Comparison of ENCODE assay signal across 17 cellular contexts in genomic region chr2:173823540-173823939, GRCh38.
"Had no signal": no experiment of that assay in that cellular context is flagged by ENCODE, and none has a peak within 500 bp of the region (broad histone marks: within the 10 kb centered on the region; RNA-seq: fewer than 3 reads in every experiment).

No MANE protein-coding gene starts in this region.

- DNase-seq: dermis blood vessel endothelial cell; foreskin keratinocyte; immature natural killer cell; left ventricle myocardium inferior; lower lobe of right lung; naive B cell; psoas muscle; retina; spleen; stimulated activated CD4-positive, alpha-beta T cell treated with anti-CD3 and anti-CD28 coated beads, Interleukin-15, amount 100 ng/mL, for 24 hours; stimulated activated CD4-positive, alpha-beta T cell treated with anti-CD3 and anti-CD28 coated beads, Interleukin-1b, Interleukin-23, amount 100 ng/mL, for 48 hours; stimulated activated CD4-positive, alpha-beta T cell treated with anti-CD3 and anti-CD28 coated beads, Interleukin-4, amount 100 ng/mL, for 24 hours; upper lobe of right lung had no signal

- H3K9me3 ChIP-seq: left ventricle myocardium inferior, lower lobe of right lung, neutrophil, psoas muscle, spleen, tibial nerve, upper lobe of right lung, vagina had no signal

- H3K4me3 ChIP-seq: left ventricle myocardium inferior, lower lobe of right lung, psoas muscle, spleen, tibial nerve, upper lobe of right lung, vagina had no signal

- ATAC-seq: foreskin keratinocyte, lower lobe of right lung, psoas muscle, sciatic nerve, upper lobe of right lung had no signal

- H3K27ac ChIP-seq: foreskin keratinocyte, left ventricle myocardium inferior, lower lobe of right lung, neutrophil, psoas muscle, spleen, tibial nerve, upper lobe of right lung, vagina had no signal

- H3K27me3 ChIP-seq: tibial nerve, upper lobe of right lung, vagina had no signal

- H3K4me1 ChIP-seq: left ventricle myocardium inferior, psoas muscle, spleen, tibial nerve, upper lobe of right lung had no signal

- H3K36me3 ChIP-seq: left ventricle myocardium inferior, lower lobe of right lung, neutrophil, spleen, tibial nerve, upper lobe of right lung, vagina had no signal
